Comparison of ENCODE assay signal across 8 cellular contexts in the genomic region with DNA sequence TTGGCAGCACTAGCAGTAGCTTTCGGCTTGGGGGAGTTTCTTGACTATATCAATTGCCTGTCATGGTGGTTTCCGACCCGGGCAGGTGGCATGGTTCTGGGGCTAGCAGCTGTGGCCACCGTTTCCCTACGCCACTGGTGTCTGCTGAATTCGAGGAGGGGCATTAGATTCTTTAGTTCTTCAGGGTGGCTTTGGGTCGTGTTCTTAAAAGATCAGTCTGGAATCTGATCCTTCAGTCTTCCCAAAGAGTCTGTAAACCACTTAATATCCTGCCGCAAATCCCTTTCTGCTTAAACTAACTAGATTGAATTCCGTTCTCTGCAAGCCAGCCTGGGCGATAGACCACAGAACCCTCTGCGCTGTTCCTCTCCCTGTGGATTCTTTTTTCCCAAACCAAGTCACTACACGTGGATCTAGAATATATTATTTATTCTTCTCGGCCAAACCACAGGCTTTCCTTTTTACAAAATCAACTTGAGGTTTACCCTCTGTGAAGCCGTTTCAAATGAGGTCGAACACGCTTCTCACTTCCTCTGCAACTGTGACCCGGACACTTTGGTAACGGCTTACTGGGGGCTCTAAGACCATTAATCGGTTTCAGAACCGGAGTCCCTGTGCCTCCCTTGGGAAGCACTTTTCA. TPM values are rescaled to one million over a fixed set of nuclear protein-coding genes. Genes with fewer than 3 reads are reported as not detected.
A peak's percentile ranks its signal among the peaks of the same experiment; 100 is the strongest.
DNase-seq lines count a peak whose midpoint lies in the region; ATAC-seq and TF ChIP-seq lines count a peak whose summit lies in the region.

No MANE protein-coding gene starts in this region.

- 42 to 53% methylated on average over 19 to 20 of the region's 20 CpGs for WGBS in esophagus squamous epithelium, 2 donors

- H3K36me3 ChIP-seq in esophagus squamous epithelium (no peaks in the 10 kb centered on the region), gastrocnemius medialis (no peaks in the 10 kb centered on the region)

- H3K4me1 ChIP-seq in esophagus squamous epithelium, result peaks cover 0 to 17% (median 5%) of the 10 kb centered on the region in 3 donors
- H3K4me1 ChIP-seq in gastrocnemius medialis, result peaks cover 4 to 5% of the 10 kb centered on the region in 2 donors

- peak; percentile 58 for DNase-seq in NOMO-1 treated with DMSO at 0.1 percent for 48 hours (lab: John Stamatoyannopoulos, UW; ENCODE audit: unreplicated experiment)
- DNase-seq in esophagus squamous epithelium (lab: John Stamatoyannopoulos, UW), result no peak
- no peak for DNase-seq in gastrocnemius medialis
- DNase-seq in effector CD4-positive, alpha-beta T cell, result no peak
- no peak for DNase-seq in NCI-H1417 (lab: John Stamatoyannopoulos, UW)
- no peak for DNase-seq in NCI-H1694 (lab: John Stamatoyannopoulos, UW)

- H3K9me3 ChIP-seq in esophagus squamous epithelium (no peaks in the 10 kb centered on the region), gastrocnemius medialis (no peaks in the 10 kb centered on the region)

- in situ Hi-C loops in gastrocnemius medialis (cut with MboI; ENCODE audit: low sequenced_read_pairs in 4 of 4), result no loop called here

- intact Hi-C loops in esophagus squamous epithelium (cut with DNase I) (no loop called here), gastrocnemius medialis (cut with DNase I; ENCODE audit: low total_unique reads) (no loop called here)

- no peak for TF ChIP-seq POLR2A in esophagus squamous epithelium (IDR thresholded peaks at IDR 0.05)
- TF ChIP-seq POLR2A in gastrocnemius medialis (IDR thresholded peaks at IDR 0.05), result no peak

- H3K4me3 ChIP-seq in esophagus squamous epithelium (peak overlapping the region; percentile 49 to 79 (median 62)), gastrocnemius medialis (peak overlapping the region; percentile 64 to 83 (median 74))

- H3K27ac ChIP-seq in esophagus squamous epithelium (peak overlapping the region; percentile 78 to 79 (median 79)), gastrocnemius medialis (peak overlapping the region; percentile 67 to 81 (median 76))

- no peak for TF ChIP-seq CTCF in esophagus squamous epithelium (IDR thresholded peaks at IDR 0.05)
- no peak for TF ChIP-seq CTCF in gastrocnemius medialis (IDR thresholded peaks at IDR 0.05 in 4 of 5, conservative IDR thresholded peaks at IDR 0.05 in 1 of 5)

- H3K27me3 ChIP-seq in esophagus squamous epithelium (peaks cover 0 to 5% (median 0%) of the 10 kb centered on the region in 4 donors), gastrocnemius medialis (no peaks in the 10 kb centered on the region)

- ATAC-seq in GM18867 (IDR thresholded peaks at IDR 0.05; ENCODE audit: unreplicated experiment) (peak; percentile 64), gastrocnemius medialis (peak; percentile 15 to 30), GM18502 (IDR thresholded peaks at IDR 0.05; ENCODE audit: poor library complexity, unreplicated experiment) (no peak)

RNA-seq across cellular contexts. Expression of a gene that starts 55.4 kb away (rescaled TPM):
- 1 to 10 TPM; 2.2 to 6.0 (median 3.4) TPM for total RNA-seq in esophagus squamous epithelium
- 1 to 10 TPM in 3 of 4 donors, under 1 TPM in 1; 0.92 to 3.9 (median 2.0) TPM for total RNA-seq in gastrocnemius medialis
